In the genomic region with DNA sequence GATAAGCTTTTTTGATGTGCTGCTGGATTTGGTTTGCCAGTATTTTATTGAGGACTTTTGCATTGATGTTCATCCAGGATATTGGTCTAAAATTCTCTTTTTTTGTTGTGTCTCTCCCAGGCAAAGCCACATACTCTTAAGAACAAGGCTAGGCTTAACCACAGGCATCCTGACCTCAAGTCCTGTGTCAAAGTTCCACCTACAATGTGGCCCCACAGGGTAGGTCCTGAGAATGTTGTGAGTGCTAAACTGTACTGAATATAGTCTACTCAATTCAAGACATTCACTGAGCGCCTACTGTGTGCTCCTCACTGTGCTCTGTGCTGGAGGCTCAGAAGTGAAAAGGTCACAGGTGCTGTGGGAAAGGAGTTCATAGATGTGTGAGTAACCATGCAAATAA, we compare ENCODE assay signal across 24 cellular contexts. TPM values are rescaled to one million over a fixed set of nuclear protein-coding genes. Genes with fewer than 3 reads are reported as not detected.
DNase-seq lines count a peak whose midpoint lies in the region; ATAC-seq and TF ChIP-seq lines count a peak whose summit lies in the region.
"Had no signal": no experiment of that assay in that cellular context is flagged by ENCODE, and none has a peak within 500 bp of the region (broad histone marks: within the 10 kb centered on the region; RNA-seq: fewer than 3 reads in every experiment).

No MANE protein-coding gene starts in this region.

- no peak overlapping the region for H3K27ac ChIP-seq in esophagus squamous epithelium
- H3K27ac ChIP-seq in MM.1S (ENCODE audit: low read length): no peak overlapping the region

- peak; percentile 9 for ATAC-seq in activated T-helper 17 cell treated with anti-CD3 and anti-CD28 coated beads, Interleukin-2, amount 50 U/mL, for 72 hours (replicated peaks)
- ATAC-seq in HG03108 (IDR thresholded peaks at IDR 0.05; ENCODE audit: unreplicated experiment): no peak
- ATAC-seq: HepG2, Panc1 had no signal

- peaks cover 19% of the 10 kb centered on the region for H3K36me3 Mint-ChIP-seq in HFFc6 (ENCODE audit: low read depth)
- H3K36me3 Mint-ChIP-seq in activated T-helper 17 cell treated with anti-CD3 and anti-CD28 coated beads, Interleukin-2, amount 50 U/mL, for 72 hours (ENCODE audit: low read depth): no peaks in the 10 kb centered on the region
- H3K36me3 Mint-ChIP-seq: CD14-positive monocyte had no signal

- peak overlapping the region; percentile 19; the same call in 1 of the 2 replicates for H3K27ac Mint-ChIP-seq in HFFc6
- no peak overlapping the region for H3K27ac Mint-ChIP-seq in activated T-helper 17 cell treated with anti-CD3 and anti-CD28 coated beads, Interleukin-2, amount 50 U/mL, for 72 hours
- H3K27ac Mint-ChIP-seq: B cell, CD14-positive monocyte had no signal

- TF ChIP-seq POLR2A in esophagus squamous epithelium (IDR thresholded peaks at IDR 0.05): no peak

- H3K9me3 ChIP-seq in esophagus squamous epithelium: no peaks in the 10 kb centered on the region
- H3K9me3 ChIP-seq in MM.1S (replicated peaks; ENCODE audit: insufficient read depth, low read length): no peaks in the 10 kb centered on the region

- H3K36me3 ChIP-seq in esophagus squamous epithelium: no peaks in the 10 kb centered on the region
- H3K36me3 ChIP-seq in MM.1S (replicated peaks; ENCODE audit: insufficient read depth, low read length): no peaks in the 10 kb centered on the region

- TF ChIP-seq CTCF in HFFc6 (IDR thresholded peaks at IDR 0.05): no peak
- no peak for TF ChIP-seq CTCF in choroid plexus epithelial cell (conservative IDR thresholded peaks at IDR 0.05; ENCODE audit: low read depth, low read length)
- TF ChIP-seq CTCF in esophagus squamous epithelium (IDR thresholded peaks at IDR 0.05): no peak
- no peak for TF ChIP-seq CTCF in MM.1S (IDR thresholded peaks at IDR 0.05; ENCODE audit: low read length)

- H3K4me1 ChIP-seq in esophagus squamous epithelium: peaks cover 0 to 12% (median 3%) of the 10 kb centered on the region in 3 donors
- no peaks in the 10 kb centered on the region for H3K4me1 ChIP-seq in MM.1S (ENCODE audit: low read length)

- H3K4me3 ChIP-seq in choroid plexus epithelial cell (ENCODE audit: low read depth, low read length) (no peak overlapping the region), esophagus squamous epithelium (no peak overlapping the region), MM.1S (ENCODE audit: low read length) (no peak overlapping the region)

- H3K4me2 ChIP-seq in MM.1S (ENCODE audit: low read depth, low read length): no peak overlapping the region

- peaks cover 25% of the 10 kb centered on the region for H3K4me1 Mint-ChIP-seq in HFFc6 (ENCODE audit: low read depth)
- no peaks in the 10 kb centered on the region for H3K4me1 Mint-ChIP-seq in activated T-helper 17 cell treated with anti-CD3 and anti-CD28 coated beads, Interleukin-2, amount 50 U/mL, for 72 hours
- H3K4me1 Mint-ChIP-seq: B cell, CD14-positive monocyte had no signal

- WGBS in esophagus squamous epithelium, 2 donors: 85 to 100% methylated on average over 1 of the region's 1 CpG

- H4K20me1 ChIP-seq in MM.1S (ENCODE audit: insufficient read depth, low read length): no peaks in the 10 kb centered on the region

- H3K27me3 ChIP-seq in esophagus squamous epithelium: no peaks in the 10 kb centered on the region
- H3K27me3 ChIP-seq in MM.1S (replicated peaks; ENCODE audit: insufficient read depth, low read length): no peaks in the 10 kb centered on the region

- H3K9me3 Mint-ChIP-seq in HFFc6: peaks cover 4% of the 10 kb centered on the region; the same call in 1 of the 2 replicates
- no peaks in the 10 kb centered on the region for H3K9me3 Mint-ChIP-seq in activated T-helper 17 cell treated with anti-CD3 and anti-CD28 coated beads, Interleukin-2, amount 50 U/mL, for 72 hours

- H3K79me2 ChIP-seq in MM.1S (ENCODE audit: low read length): no peaks in the 10 kb centered on the region

- H3F3A ChIP-seq in MM.1S (ENCODE audit: insufficient read depth, low read length): no peaks in the 10 kb centered on the region

- DNase-seq in HFFc6: no peak
- peak; percentile 81 for DNase-seq in choroid plexus epithelial cell (ENCODE audit: low read depth)
- no peak for DNase-seq in esophagus squamous epithelium (lab: John Stamatoyannopoulos, UW)
- DNase-seq in MM.1S: no peak
- DNase-seq in NCI-H2107 treated with DMSO at 0.1 percent for 48 hours (lab: John Stamatoyannopoulos, UW; ENCODE audit: unreplicated experiment): no peak
- DNase-seq: Calu3, DMS79 treated with DMSO at 0.1 percent for 48 hours, KBM-7, NCI-H1048, NCI-H1417, NCI-H1694, NCI-H2029 treated with DMSO at 0.1 percent for 48 hours, NCI-H2171, NCI-H226, NCI-H510A, NCI-H69, SHP77 treated with DMSO at 0.1 percent for 48 hours had no signal

- H3K9ac ChIP-seq in MM.1S (ENCODE audit: low read length): no peak overlapping the region

- peaks cover 7% of the 10 kb centered on the region; the same call in 1 of the 2 replicates for H3K27me3 Mint-ChIP-seq in HFFc6 (ENCODE audit: insufficient read depth)
- peaks cover 19% of the 10 kb centered on the region for H3K27me3 Mint-ChIP-seq in activated T-helper 17 cell treated with anti-CD3 and anti-CD28 coated beads, Interleukin-2, amount 50 U/mL, for 72 hours
- H3K27me3 Mint-ChIP-seq: B cell had no signal

- no peak overlapping the region; the same call in 1 of the 2 replicates for H3K4me3 Mint-ChIP-seq in HFFc6
- no peak overlapping the region for H3K4me3 Mint-ChIP-seq in activated T-helper 17 cell treated with anti-CD3 and anti-CD28 coated beads, Interleukin-2, amount 50 U/mL, for 72 hours
- H3K4me3 Mint-ChIP-seq: B cell, CD14-positive monocyte had no signal

- intact Hi-C loops in esophagus squamous epithelium (cut with DNase I): no loop called here

- no peaks in the 10 kb centered on the region for H3K9me2 ChIP-seq in MM.1S (replicated peaks; ENCODE audit: insufficient read depth, low read length)

- no peak overlapping the region for H2AFZ ChIP-seq in MM.1S (ENCODE audit: low read length)

RNA-seq across cellular contexts. Expression of a gene that starts 20.6 kb away (rescaled TPM):
- total RNA-seq in HFFc6 (2021; fragmentation: NEBNext Ultra II Directional; extraction: Animal tissue kit (Norgen Biotek cat#: 25700)): 100 to 1,000 TPM; 235 to 320 (median 277) TPM
- under 1 TPM in 1 of 2 donors, not detected in 1; 0.74 TPM for total RNA-seq in activated T-helper 17 cell treated with anti-CD3 and anti-CD28 coated beads, Interleukin-2, amount 50 U/mL, for 72 hours
- total RNA-seq in esophagus squamous epithelium: 10 to 100 TPM in 2 of 4 donors, 1 to 10 TPM in 2; 6.1 to 13.8 (median 11.5) TPM
- total RNA-seq: B cell, OCI-LY7 had no signal

Comparison
In these comparisons a context has a peak if more than half of its experiments do, and no peak if none do; other contexts are left out.
1. RNA of a gene that starts 20.6 kb away (total RNA-seq): 235 to 320 TPM in HFFc6; 6.1 to 13.8 TPM in esophagus squamous epithelium and 0.74 TPM in activated T-helper 17 cell treated with anti-CD3 and anti-CD28 coated beads, Interleukin-2, amount 50 U/mL, for 72 hours; every median in the first group is over 10 times any median in the second.